ENCODE assay signal across 2 cellular contexts in the genomic region with DNA sequence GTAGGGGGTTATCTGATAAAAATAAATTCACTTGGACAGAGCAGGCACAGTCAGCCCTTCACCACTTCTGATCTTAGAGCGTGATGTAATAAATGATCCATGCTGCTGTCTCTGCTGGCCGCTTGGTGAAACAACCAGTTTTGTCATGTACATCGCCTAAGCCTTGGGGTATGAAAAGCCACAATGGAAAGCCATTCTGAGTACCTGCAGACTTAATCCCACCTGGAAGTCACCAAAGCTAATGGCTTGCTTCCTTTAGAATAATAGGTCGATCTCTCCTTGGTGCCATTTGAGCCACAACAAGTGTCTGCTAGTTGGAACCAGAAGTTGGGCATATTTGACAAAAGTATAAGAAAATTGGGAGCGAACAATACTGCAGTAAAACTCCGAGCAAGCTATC.
TF ChIP-seq lines count a peak whose summit lies in the region.

No MANE protein-coding gene starts in this region.

TF ChIP-seq in HepG2, 621 proteins besides CTCF, POLR2A, EP300 and RAD21:
- TF ChIP-seq IRX3 (CRISPR knock-in tag; IDR thresholded peaks at IDR 0.05; ENCODE audit: borderline replicate concordance, low read depth) = no peak
- no peak for TF ChIP-seq ZMYM2 (CRISPR knock-in tag; IDR thresholded peaks at IDR 0.05)
- TF ChIP-seq, protein P1, sequence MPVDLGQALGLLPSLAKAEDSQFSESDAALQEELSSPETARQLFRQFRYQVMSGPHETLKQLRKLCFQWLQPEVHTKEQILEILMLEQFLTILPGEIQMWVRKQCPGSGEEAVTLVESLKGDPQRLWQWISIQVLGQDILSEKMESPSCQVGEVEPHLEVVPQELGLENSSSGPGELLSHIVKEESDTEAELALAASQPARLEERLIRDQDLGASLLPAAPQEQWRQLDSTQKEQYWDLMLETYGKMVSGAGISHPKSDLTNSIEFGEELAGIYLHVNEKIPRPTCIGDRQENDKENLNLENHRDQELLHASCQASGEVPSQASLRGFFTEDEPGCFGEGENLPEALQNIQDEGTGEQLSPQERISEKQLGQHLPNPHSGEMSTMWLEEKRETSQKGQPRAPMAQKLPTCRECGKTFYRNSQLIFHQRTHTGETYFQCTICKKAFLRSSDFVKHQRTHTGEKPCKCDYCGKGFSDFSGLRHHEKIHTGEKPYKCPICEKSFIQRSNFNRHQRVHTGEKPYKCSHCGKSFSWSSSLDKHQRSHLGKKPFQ (CRISPR knock-in tag; IDR thresholded peaks at IDR 0.05; ENCODE audit: insufficient replicate concordance) = no peak
- TF ChIP-seq NPAS2 (CRISPR knock-in tag; IDR thresholded peaks at IDR 0.05; ENCODE audit: borderline replicate concordance) = no peak
- TF ChIP-seq ZNF260 (CRISPR knock-in tag; IDR thresholded peaks at IDR 0.05; ENCODE audit: borderline replicate concordance, low read depth) = no peak
- TF ChIP-seq ZNF326 (CRISPR knock-in tag; IDR thresholded peaks at IDR 0.05; ENCODE audit: borderline replicate concordance) = no peak
- no peak for TF ChIP-seq ZNF510 (CRISPR knock-in tag; IDR thresholded peaks at IDR 0.05; ENCODE audit: low read depth)
- no peak for TF ChIP-seq GATAD2A (CRISPR knock-in tag; IDR thresholded peaks at IDR 0.05)
- TF ChIP-seq ATM (IDR thresholded peaks at IDR 0.05; ENCODE audit: borderline replicate concordance) = no peak
- TF ChIP-seq PAX8 (CRISPR knock-in tag; IDR thresholded peaks at IDR 0.05; ENCODE audit: borderline replicate concordance) = no peak
- TF ChIP-seq, protein P2, sequence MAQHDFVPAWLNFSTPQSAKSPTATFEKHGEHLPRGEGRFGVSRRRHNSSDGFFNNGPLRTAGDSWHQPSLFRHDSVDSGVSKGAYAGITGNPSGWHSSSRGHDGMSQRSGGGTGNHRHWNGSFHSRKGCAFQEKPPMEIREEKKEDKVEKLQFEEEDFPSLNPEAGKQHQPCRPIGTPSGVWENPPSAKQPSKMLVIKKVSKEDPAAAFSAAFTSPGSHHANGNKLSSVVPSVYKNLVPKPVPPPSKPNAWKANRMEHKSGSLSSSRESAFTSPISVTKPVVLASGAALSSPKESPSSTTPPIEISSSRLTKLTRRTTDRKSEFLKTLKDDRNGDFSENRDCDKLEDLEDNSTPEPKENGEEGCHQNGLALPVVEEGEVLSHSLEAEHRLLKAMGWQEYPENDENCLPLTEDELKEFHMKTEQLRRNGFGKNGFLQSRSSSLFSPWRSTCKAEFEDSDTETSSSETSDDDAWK (CRISPR knock-in tag; IDR thresholded peaks at IDR 0.05) = no peak

TF ChIP-seq in GM12878, 131 proteins besides CTCF, POLR2A, EP300 and RAD21:
- TF ChIP-seq SREBF1 (IDR thresholded peaks at IDR 0.05; ENCODE audit: low read length) = no peak
- TF ChIP-seq, protein P3, sequence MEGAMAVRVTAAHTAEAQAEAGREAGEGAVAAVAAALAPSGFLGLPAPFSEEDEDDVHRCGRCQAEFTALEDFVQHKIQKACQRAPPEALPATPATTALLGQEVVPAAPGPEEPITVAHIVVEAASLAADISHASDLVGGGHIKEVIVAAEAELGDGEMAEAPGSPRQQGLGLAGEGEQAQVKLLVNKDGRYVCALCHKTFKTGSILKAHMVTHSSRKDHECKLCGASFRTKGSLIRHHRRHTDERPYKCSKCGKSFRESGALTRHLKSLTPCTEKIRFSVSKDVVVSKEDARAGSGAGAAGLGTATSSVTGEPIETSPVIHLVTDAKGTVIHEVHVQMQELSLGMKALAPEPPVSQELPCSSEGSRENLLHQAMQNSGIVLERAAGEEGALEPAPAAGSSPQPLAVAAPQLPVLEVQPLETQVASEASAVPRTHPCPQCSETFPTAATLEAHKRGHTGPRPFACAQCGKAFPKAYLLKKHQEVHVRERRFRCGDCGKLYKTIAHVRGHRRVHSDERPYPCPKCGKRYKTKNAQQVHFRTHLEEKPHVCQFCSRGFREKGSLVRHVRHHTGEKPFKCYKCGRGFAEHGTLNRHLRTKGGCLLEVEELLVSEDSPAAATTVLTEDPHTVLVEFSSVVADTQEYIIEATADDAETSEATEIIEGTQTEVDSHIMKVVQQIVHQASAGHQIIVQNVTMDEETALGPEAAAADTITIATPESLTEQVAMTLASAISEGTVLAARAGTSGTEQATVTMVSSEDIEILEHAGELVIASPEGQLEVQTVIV (IDR thresholded peaks at IDR 0.05; ENCODE audit: borderline replicate concordance, partially characterized antibody) = no peak
- no peak for TF ChIP-seq SMARCA5 (IDR thresholded peaks at IDR 0.05)
- TF ChIP-seq CREB1 (IDR thresholded peaks at IDR 0.05; ENCODE audit: low read depth) = no peak
- no peak for TF ChIP-seq NBN (IDR thresholded peaks at IDR 0.05)
- TF ChIP-seq, protein P4, sequence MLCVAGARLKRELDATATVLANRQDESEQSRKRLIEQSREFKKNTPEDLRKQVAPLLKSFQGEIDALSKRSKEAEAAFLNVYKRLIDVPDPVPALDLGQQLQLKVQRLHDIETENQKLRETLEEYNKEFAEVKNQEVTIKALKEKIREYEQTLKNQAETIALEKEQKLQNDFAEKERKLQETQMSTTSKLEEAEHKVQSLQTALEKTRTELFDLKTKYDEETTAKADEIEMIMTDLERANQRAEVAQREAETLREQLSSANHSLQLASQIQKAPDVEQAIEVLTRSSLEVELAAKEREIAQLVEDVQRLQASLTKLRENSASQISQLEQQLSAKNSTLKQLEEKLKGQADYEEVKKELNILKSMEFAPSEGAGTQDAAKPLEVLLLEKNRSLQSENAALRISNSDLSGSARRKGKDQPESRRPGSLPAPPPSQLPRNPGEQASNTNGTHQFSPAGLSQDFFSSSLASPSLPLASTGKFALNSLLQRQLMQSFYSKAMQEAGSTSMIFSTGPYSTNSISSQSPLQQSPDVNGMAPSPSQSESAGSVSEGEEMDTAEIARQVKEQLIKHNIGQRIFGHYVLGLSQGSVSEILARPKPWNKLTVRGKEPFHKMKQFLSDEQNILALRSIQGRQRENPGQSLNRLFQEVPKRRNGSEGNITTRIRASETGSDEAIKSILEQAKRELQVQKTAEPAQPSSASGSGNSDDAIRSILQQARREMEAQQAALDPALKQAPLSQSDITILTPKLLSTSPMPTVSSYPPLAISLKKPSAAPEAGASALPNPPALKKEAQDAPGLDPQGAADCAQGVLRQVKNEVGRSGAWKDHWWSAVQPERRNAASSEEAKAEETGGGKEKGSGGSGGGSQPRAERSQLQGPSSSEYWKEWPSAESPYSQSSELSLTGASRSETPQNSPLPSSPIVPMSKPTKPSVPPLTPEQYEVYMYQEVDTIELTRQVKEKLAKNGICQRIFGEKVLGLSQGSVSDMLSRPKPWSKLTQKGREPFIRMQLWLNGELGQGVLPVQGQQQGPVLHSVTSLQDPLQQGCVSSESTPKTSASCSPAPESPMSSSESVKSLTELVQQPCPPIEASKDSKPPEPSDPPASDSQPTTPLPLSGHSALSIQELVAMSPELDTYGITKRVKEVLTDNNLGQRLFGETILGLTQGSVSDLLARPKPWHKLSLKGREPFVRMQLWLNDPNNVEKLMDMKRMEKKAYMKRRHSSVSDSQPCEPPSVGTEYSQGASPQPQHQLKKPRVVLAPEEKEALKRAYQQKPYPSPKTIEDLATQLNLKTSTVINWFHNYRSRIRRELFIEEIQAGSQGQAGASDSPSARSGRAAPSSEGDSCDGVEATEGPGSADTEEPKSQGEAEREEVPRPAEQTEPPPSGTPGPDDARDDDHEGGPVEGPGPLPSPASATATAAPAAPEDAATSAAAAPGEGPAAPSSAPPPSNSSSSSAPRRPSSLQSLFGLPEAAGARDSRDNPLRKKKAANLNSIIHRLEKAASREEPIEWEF (IDR thresholded peaks at IDR 0.05; ENCODE audit: insufficient replicate concordance, low read depth, low read length) = no peak
- no peak for TF ChIP-seq KLF5 (IDR thresholded peaks at IDR 0.05; ENCODE audit: partially characterized antibody)
- TF ChIP-seq ATF7 (IDR thresholded peaks at IDR 0.05; ENCODE audit: low read depth) = no peak
- no peak for TF ChIP-seq HDAC6 (IDR thresholded peaks at IDR 0.05; ENCODE audit: unreplicated experiment)
- TF ChIP-seq, protein P5, sequence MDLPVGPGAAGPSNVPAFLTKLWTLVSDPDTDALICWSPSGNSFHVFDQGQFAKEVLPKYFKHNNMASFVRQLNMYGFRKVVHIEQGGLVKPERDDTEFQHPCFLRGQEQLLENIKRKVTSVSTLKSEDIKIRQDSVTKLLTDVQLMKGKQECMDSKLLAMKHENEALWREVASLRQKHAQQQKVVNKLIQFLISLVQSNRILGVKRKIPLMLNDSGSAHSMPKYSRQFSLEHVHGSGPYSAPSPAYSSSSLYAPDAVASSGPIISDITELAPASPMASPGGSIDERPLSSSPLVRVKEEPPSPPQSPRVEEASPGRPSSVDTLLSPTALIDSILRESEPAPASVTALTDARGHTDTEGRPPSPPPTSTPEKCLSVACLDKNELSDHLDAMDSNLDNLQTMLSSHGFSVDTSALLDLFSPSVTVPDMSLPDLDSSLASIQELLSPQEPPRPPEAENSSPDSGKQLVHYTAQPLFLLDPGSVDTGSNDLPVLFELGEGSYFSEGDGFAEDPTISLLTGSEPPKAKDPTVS (IDR thresholded peaks at IDR 0.05; ENCODE audit: low read depth, low read length) = no peak
- no peak for TF ChIP-seq RUNX3 (IDR thresholded peaks at IDR 0.05; ENCODE audit: low read length)
- TF ChIP-seq, protein P6, sequence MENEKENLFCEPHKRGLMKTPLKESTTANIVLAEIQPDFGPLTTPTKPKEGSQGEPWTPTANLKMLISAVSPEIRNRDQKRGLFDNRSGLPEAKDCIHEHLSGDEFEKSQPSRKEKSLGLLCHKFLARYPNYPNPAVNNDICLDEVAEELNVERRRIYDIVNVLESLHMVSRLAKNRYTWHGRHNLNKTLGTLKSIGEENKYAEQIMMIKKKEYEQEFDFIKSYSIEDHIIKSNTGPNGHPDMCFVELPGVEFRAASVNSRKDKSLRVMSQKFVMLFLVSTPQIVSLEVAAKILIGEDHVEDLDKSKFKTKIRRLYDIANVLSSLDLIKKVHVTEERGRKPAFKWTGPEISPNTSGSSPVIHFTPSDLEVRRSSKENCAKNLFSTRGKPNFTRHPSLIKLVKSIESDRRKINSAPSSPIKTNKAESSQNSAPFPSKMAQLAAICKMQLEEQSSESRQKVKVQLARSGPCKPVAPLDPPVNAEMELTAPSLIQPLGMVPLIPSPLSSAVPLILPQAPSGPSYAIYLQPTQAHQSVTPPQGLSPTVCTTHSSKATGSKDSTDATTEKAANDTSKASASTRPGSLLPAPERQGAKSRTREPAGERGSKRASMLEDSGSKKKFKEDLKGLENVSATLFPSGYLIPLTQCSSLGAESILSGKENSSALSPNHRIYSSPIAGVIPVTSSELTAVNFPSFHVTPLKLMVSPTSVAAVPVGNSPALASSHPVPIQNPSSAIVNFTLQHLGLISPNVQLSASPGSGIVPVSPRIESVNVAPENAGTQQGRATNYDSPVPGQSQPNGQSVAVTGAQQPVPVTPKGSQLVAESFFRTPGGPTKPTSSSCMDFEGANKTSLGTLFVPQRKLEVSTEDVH (IDR thresholded peaks at IDR 0.05; ENCODE audit: low read depth, partially characterized antibody) = no peak
- TF ChIP-seq, protein P7, sequence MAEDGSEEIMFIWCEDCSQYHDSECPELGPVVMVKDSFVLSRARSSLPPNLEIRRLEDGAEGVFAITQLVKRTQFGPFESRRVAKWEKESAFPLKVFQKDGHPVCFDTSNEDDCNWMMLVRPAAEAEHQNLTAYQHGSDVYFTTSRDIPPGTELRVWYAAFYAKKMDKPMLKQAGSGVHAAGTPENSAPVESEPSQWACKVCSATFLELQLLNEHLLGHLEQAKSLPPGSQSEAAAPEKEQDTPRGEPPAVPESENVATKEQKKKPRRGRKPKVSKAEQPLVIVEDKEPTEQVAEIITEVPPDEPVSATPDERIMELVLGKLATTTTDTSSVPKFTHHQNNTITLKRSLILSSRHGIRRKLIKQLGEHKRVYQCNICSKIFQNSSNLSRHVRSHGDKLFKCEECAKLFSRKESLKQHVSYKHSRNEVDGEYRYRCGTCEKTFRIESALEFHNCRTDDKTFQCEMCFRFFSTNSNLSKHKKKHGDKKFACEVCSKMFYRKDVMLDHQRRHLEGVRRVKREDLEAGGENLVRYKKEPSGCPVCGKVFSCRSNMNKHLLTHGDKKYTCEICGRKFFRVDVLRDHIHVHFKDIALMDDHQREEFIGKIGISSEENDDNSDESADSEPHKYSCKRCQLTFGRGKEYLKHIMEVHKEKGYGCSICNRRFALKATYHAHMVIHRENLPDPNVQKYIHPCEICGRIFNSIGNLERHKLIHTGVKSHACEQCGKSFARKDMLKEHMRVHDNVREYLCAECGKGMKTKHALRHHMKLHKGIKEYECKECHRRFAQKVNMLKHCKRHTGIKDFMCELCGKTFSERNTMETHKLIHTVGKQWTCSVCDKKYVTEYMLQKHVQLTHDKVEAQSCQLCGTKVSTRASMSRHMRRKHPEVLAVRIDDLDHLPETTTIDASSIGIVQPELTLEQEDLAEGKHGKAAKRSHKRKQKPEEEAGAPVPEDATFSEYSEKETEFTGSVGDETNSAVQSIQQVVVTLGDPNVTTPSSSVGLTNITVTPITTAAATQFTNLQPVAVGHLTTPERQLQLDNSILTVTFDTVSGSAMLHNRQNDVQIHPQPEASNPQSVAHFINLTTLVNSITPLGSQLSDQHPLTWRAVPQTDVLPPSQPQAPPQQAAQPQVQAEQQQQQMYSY (CRISPR knock-in tag; IDR thresholded peaks at IDR 0.05) = no peak
- no peak for TF ChIP-seq EZH2 (IDR thresholded peaks at IDR 0.05; ENCODE audit: borderline replicate concordance, control insufficient read depth, low read depth, low read length)
- TF ChIP-seq, protein P8, sequence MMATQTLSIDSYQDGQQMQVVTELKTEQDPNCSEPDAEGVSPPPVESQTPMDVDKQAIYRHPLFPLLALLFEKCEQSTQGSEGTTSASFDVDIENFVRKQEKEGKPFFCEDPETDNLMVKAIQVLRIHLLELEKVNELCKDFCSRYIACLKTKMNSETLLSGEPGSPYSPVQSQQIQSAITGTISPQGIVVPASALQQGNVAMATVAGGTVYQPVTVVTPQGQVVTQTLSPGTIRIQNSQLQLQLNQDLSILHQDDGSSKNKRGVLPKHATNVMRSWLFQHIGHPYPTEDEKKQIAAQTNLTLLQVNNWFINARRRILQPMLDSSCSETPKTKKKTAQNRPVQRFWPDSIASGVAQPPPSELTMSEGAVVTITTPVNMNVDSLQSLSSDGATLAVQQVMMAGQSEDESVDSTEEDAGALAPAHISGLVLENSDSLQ (IDR thresholded peaks at IDR 0.05) = no peak
